In the genomic region with DNA sequence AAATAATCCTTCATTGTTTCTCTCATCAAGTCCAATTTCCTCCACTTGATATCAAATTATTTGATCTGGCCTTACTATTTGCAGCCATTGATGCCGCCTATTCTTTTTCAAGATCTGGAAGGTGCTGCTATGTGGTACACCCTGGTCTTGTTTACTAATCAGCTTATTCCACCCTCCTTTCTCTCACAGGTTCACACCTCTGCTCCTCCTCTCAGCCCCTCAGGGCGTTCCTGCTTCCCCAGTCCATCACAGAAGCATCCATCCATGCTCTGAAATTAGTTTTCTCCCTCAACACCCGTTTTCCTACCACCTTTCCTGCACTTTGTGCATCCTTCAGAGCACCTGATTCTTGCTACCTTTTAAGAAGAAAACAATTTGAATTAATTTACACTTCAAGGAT, we compare ENCODE assay signal across 26 cellular contexts.
"Had no signal": no experiment of that assay in that cellular context is flagged by ENCODE, and none has a peak within 500 bp of the region (broad histone marks: within the 10 kb centered on the region; RNA-seq: fewer than 3 reads in every experiment).

No MANE protein-coding gene starts in this region.

- H3K4me3 Mint-ChIP-seq: activated CD4-positive, alpha-beta T cell treated with anti-CD3 and anti-CD28 coated beads, Interleukin-2, amount 10 ng/mL, durations not matched to agents 24 days and 14 days; activated CD8-positive, alpha-beta T cell treated with anti-CD3 and anti-CD28 coated beads for 36 hours; activated T-cell treated with anti-CD3 and anti-CD28 coated beads, Interleukin-2, amount 50 U/mL, for 72 hours; activated T-helper 17 cell treated with anti-CD3 and anti-CD28 coated beads, Interleukin-2, amount 50 U/mL, for 72 hours; T-helper 2 cell treated with Interferon-gamma antibody and Interleukin-4, amounts not matched to agents 5 μg/mL and 100 μg/mL, for 36 hours had no signal

- ATAC-seq: activated CD8-positive, alpha-beta T cell treated with anti-CD3 and anti-CD28 coated beads for 36 hours; activated naive CD4-positive, alpha-beta T cell treated with anti-CD3 and anti-CD28 coated beads, Interleukin-2, amount 50 U/mL, for 72 hours; activated T-cell treated with anti-CD3 and anti-CD28 coated beads, Interleukin-2, amount 50 U/mL, for 72 hours; activated T-helper 17 cell treated with anti-CD3 and anti-CD28 coated beads, Interleukin-2, amount 50 U/mL, for 72 hours; body of pancreas; Panc1 had no signal

- H3K4me1 Mint-ChIP-seq: activated CD4-positive, alpha-beta T cell treated with anti-CD3 and anti-CD28 coated beads, Interleukin-2, amount 10 ng/mL, durations not matched to agents 24 days and 14 days; activated T-helper 17 cell treated with anti-CD3 and anti-CD28 coated beads, Interleukin-2, amount 50 U/mL, for 72 hours had no signal

- DNase-seq: activated CD4-positive, alpha-beta T cell treated with anti-CD3 and anti-CD28 coated beads, Interleukin-2, amount 10 ng/mL, durations not matched to agents 24 days and 14 days; activated CD4-positive, alpha-beta T cell treated with anti-CD3 and anti-CD28 coated beads, Interleukin-2, amount 50 U/mL, for 4 hours; activated CD8-positive, alpha-beta T cell treated with anti-CD3 and anti-CD28 coated beads for 36 hours; activated effector memory CD4-positive, alpha-beta T cell treated with anti-CD3 and anti-CD28 coated beads, Interleukin-2, amount 50 U/mL, for 16 hours; activated naive CD4-positive, alpha-beta T cell; activated T-cell treated with anti-CD3 and anti-CD28 coated beads, Interleukin-2, amount 50 U/mL, for 1 hour; activated T-cell treated with anti-CD3 and anti-CD28 coated beads, Interleukin-2, amount 50 U/mL, for 72 hours; adrenal gland; body of pancreas; Kasumi-1; KG1; MG63; MV-4-11; NCI-H1092; NCI-H1436 treated with DMSO at 0.1 percent for 48 hours; NCI-H187 treated with DMSO at 0.1 percent for 48 hours; NCI-H226; NCI-H510A; NCI-H526; NCI-H774; SHP77; SJCRH30 had no signal

- H3K27me3 Mint-ChIP-seq: activated CD4-positive, alpha-beta T cell treated with anti-CD3 and anti-CD28 coated beads, Interleukin-2, amount 10 ng/mL, durations not matched to agents 24 days and 14 days; activated CD8-positive, alpha-beta T cell treated with anti-CD3 and anti-CD28 coated beads for 36 hours; activated T-helper 17 cell treated with anti-CD3 and anti-CD28 coated beads, Interleukin-2, amount 50 U/mL, for 72 hours had no signal

- H3K27ac Mint-ChIP-seq: activated CD4-positive, alpha-beta T cell treated with anti-CD3 and anti-CD28 coated beads, Interleukin-2, amount 10 ng/mL, durations not matched to agents 24 days and 14 days; activated CD8-positive, alpha-beta T cell treated with anti-CD3 and anti-CD28 coated beads for 36 hours; activated naive CD4-positive, alpha-beta T cell treated with anti-CD3 and anti-CD28 coated beads, Interleukin-2, amount 50 U/mL, for 72 hours; activated T-cell treated with anti-CD3 and anti-CD28 coated beads, Interleukin-2, amount 50 U/mL, for 72 hours; activated T-helper 17 cell treated with anti-CD3 and anti-CD28 coated beads, Interleukin-2, amount 50 U/mL, for 72 hours; T-helper 2 cell treated with Interferon-gamma antibody and Interleukin-4, amounts not matched to agents 5 μg/mL and 100 μg/mL, for 36 hours had no signal

- H3K9me3 Mint-ChIP-seq: activated CD4-positive, alpha-beta T cell treated with anti-CD3 and anti-CD28 coated beads, Interleukin-2, amount 10 ng/mL, durations not matched to agents 24 days and 14 days; activated CD8-positive, alpha-beta T cell treated with anti-CD3 and anti-CD28 coated beads for 36 hours; T-helper 2 cell treated with Interferon-gamma antibody and Interleukin-4, amounts not matched to agents 5 μg/mL and 100 μg/mL, for 36 hours had no signal

- H3K36me3 Mint-ChIP-seq: activated naive CD4-positive, alpha-beta T cell treated with anti-CD3 and anti-CD28 coated beads, Interleukin-2, amount 50 U/mL, for 72 hours had no signal
